8 cellular contexts compared by ENCODE assay signal in the genomic region with DNA sequence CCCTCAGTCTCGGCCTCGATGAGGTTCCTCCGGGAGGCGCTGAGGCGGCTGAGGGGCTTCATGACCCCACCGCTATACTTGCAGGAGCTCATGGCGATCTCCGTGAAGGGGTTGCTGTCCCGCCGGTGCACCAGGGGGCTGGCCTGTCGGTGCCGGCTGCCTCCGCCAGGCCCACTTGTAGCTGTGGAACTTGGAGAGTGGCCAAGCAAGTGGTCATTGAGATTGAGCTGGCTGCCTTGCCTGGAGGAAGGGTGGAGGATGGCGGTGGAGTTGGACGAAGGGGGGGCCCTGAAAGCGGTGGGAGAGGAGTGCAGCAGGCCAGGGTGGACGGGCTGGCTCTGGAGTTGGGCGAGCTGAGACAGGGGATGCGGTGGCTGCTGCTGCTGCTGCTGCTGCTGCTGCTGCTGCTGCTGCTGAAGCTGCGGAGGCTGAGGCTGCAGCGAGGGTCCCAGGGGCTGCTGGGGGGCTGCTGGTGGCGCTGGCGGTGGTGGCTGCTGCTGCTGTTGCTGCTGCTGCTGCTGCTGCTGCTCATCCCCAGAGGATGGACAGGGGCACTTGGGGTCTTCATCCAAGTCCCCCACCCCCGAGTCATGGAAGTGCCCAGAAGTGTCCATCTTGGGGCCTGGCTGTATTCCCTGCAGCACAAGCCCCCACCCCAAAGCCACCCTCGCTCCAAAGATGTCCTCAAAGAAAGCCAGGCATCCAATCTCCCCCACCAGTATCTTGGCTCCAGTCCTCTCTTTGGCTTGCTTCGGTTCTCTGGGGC. TPM values are rescaled to one million over a fixed set of nuclear protein-coding genes. Genes with fewer than 3 reads are reported as not detected.
DNase-seq lines count a peak whose midpoint lies in the region; ATAC-seq and TF ChIP-seq lines count a peak whose summit lies in the region.

No MANE protein-coding gene starts in this region.

- H3K9me3 ChIP-seq in Caco-2 (no peaks in the 10 kb centered on the region), neuronal stem cell (replicated peaks in 1 of 2; ENCODE audit: control insufficient read depth in 2 of 2, insufficient read depth in 1 of 2, low read depth in 1 of 2, low read length in 2 of 2) (no peaks in the 10 kb centered on the region)

- peak overlapping the region; percentile 77 for H2AK5ac ChIP-seq in neuronal stem cell (ENCODE audit: low read depth, low read length)

- DNase-seq in Caco-2 (no peak), NCI-H187 (lab: John Stamatoyannopoulos, UW) (peak; percentile 57 to 63), endothelial cell (ENCODE audit: low spot score) (no peak), neuronal stem cell (ENCODE audit: low spot score) (no peak), NCI-H2107 (lab: John Stamatoyannopoulos, UW) (no peak)
- no peak for DNase-seq in activated CD8-positive, alpha-beta T cell treated with anti-CD3 and anti-CD28 coated beads for 36 hours
- no peak for DNase-seq in activated T-helper 2 cell treated with anti-CD3 and anti-CD28 coated beads, Interferon-gamma antibody, Interleukin-2, Interleukin-4, amounts not matched to agents 10 μg/mL and 5 μg/mL and 100 μg/mL, durations not matched to agents 14 hours and 24 hours and 36 hours (ENCODE audit: low spot score)
- DNase-seq in activated CD4-positive, CD25-positive, alpha-beta regulatory T cell (lab: John Stamatoyannopoulos, UW), result no peak

- peaks cover 5% of the 10 kb centered on the region for H3K79me1 ChIP-seq in neuronal stem cell (ENCODE audit: low read depth, low read length)

- peak overlapping the region; percentile 41 for H3K4me3 Mint-ChIP-seq in Caco-2 (ENCODE audit: unreplicated experiment)
- H3K4me3 Mint-ChIP-seq in endothelial cell (ENCODE audit: unreplicated experiment), result peak overlapping the region; percentile 90
- no peak overlapping the region for H3K4me3 Mint-ChIP-seq in activated CD8-positive, alpha-beta T cell treated with anti-CD3 and anti-CD28 coated beads for 36 hours
- no peak overlapping the region for H3K4me3 Mint-ChIP-seq in activated T-helper 2 cell treated with anti-CD3 and anti-CD28 coated beads, Interferon-gamma antibody, Interleukin-2, Interleukin-4, amounts not matched to agents 10 μg/mL and 5 μg/mL and 100 μg/mL, durations not matched to agents 14 hours and 24 hours and 36 hours (ENCODE audit: low read depth)

- H3K4me2 ChIP-seq in neuronal stem cell (ENCODE audit: insufficient read depth, low read length, poor library complexity, severe bottlenecking), result peak overlapping the region; percentile 72

- peaks cover 7% of the 10 kb centered on the region for H3K4me1 Mint-ChIP-seq in Caco-2 (ENCODE audit: low read depth, unreplicated experiment)
- H3K4me1 Mint-ChIP-seq in endothelial cell (ENCODE audit: unreplicated experiment), result peaks cover 50% of the 10 kb centered on the region
- peaks cover 33% of the 10 kb centered on the region for H3K4me1 Mint-ChIP-seq in activated CD8-positive, alpha-beta T cell treated with anti-CD3 and anti-CD28 coated beads for 36 hours (ENCODE audit: low read depth)
- peaks cover 32% of the 10 kb centered on the region for H3K4me1 Mint-ChIP-seq in activated T-helper 2 cell treated with anti-CD3 and anti-CD28 coated beads, Interferon-gamma antibody, Interleukin-2, Interleukin-4, amounts not matched to agents 10 μg/mL and 5 μg/mL and 100 μg/mL, durations not matched to agents 14 hours and 24 hours and 36 hours (ENCODE audit: low read depth)

- H3K27ac ChIP-seq in neuronal stem cell (replicated peaks; ENCODE audit: low read length), result peak overlapping the region; percentile 84

- H2BK12ac ChIP-seq in neuronal stem cell (ENCODE audit: low read length), result peak overlapping the region; percentile 84

- H3K4ac ChIP-seq in neuronal stem cell (ENCODE audit: low read length), result peak overlapping the region; percentile 80

- no peaks in the 10 kb centered on the region for H3K36me3 ChIP-seq in Caco-2 (ENCODE audit: control insufficient read depth, insufficient read depth, low read length)
- H3K36me3 ChIP-seq in neuronal stem cell (replicated peaks in 1 of 2; ENCODE audit: control insufficient read depth in 2 of 2, insufficient read depth in 2 of 2, low read length in 2 of 2), result no peaks in the 10 kb centered on the region

- CTCF ChIA-PET in Caco-2 (lab: Charles Lee), result interaction anchor here (0.6 to 1.9 kb wide), 5 partner anchors 9 to 323 kb away, joined by 3 to 21 read pairs (median 4); no protein-coding TSS in a partner anchor
- CTCF ChIA-PET in activated CD8-positive, alpha-beta T cell treated with anti-CD3 and anti-CD28 coated beads for 36 hours (lab: Charles Lee), result interaction anchor here (0.9 to 2.5 kb wide), 5 partner anchors 9 to 323 kb away, joined by 3 to 11 read pairs (median 3); no protein-coding TSS in a partner anchor

- H3K27ac Mint-ChIP-seq in Caco-2 (ENCODE audit: unreplicated experiment) (no peak overlapping the region), endothelial cell (ENCODE audit: unreplicated experiment) (no peak overlapping the region)
- H3K27ac Mint-ChIP-seq in activated CD8-positive, alpha-beta T cell treated with anti-CD3 and anti-CD28 coated beads for 36 hours, result no peak overlapping the region
- H3K27ac Mint-ChIP-seq in activated T-helper 2 cell treated with anti-CD3 and anti-CD28 coated beads, Interferon-gamma antibody, Interleukin-2, Interleukin-4, amounts not matched to agents 10 μg/mL and 5 μg/mL and 100 μg/mL, durations not matched to agents 14 hours and 24 hours and 36 hours, result no peak overlapping the region

- H2BK15ac ChIP-seq in neuronal stem cell (ENCODE audit: low read length), result peak overlapping the region; percentile 93

- no peak overlapping the region for H4K8ac ChIP-seq in neuronal stem cell (ENCODE audit: low read depth, low read length)

- H3K9me3 Mint-ChIP-seq in Caco-2 (ENCODE audit: unreplicated experiment), result no peaks in the 10 kb centered on the region
- H3K9me3 Mint-ChIP-seq in endothelial cell (ENCODE audit: unreplicated experiment), result no peaks in the 10 kb centered on the region
- H3K9me3 Mint-ChIP-seq in activated CD8-positive, alpha-beta T cell treated with anti-CD3 and anti-CD28 coated beads for 36 hours, result no peaks in the 10 kb centered on the region
- no peaks in the 10 kb centered on the region for H3K9me3 Mint-ChIP-seq in activated T-helper 2 cell treated with anti-CD3 and anti-CD28 coated beads, Interferon-gamma antibody, Interleukin-2, Interleukin-4, amounts not matched to agents 10 μg/mL and 5 μg/mL and 100 μg/mL, durations not matched to agents 14 hours and 24 hours and 36 hours

- H3K27me3 ChIP-seq in Caco-2 (replicated peaks; ENCODE audit: control insufficient read depth, insufficient read depth, low read length), result peaks cover 2% of the 10 kb centered on the region; the same call in 1 of the 2 replicates
- peaks cover 0 to 44% (median 2%) of the 10 kb centered on the region in 3 experiments for H3K27me3 ChIP-seq in neuronal stem cell (ENCODE audit: control insufficient read depth in 3 of 3, insufficient read depth in 3 of 3, low read depth in 1 of 3, low read length in 3 of 3)

- H3K4me1 ChIP-seq in Caco-2 (no peaks in the 10 kb centered on the region), neuronal stem cell (ENCODE audit: control insufficient read depth in 2 of 2, insufficient read depth in 1 of 2, low read depth in 1 of 2, low read length in 2 of 2) (peaks cover 22 to 31% of the 10 kb centered on the region in 2 donors)

- H2BK5ac ChIP-seq in neuronal stem cell (ENCODE audit: low read length), result peak overlapping the region; percentile 93

- no peak for ATAC-seq in activated CD8-positive, alpha-beta T cell treated with anti-CD3 and anti-CD28 coated beads for 36 hours

- H3K27me3 Mint-ChIP-seq in Caco-2 (ENCODE audit: insufficient read depth, unreplicated experiment) (peaks cover 19% of the 10 kb centered on the region), endothelial cell (ENCODE audit: unreplicated experiment) (peaks cover 14% of the 10 kb centered on the region)
- peaks cover 30% of the 10 kb centered on the region for H3K27me3 Mint-ChIP-seq in activated CD8-positive, alpha-beta T cell treated with anti-CD3 and anti-CD28 coated beads for 36 hours
- peaks cover 42% of the 10 kb centered on the region for H3K27me3 Mint-ChIP-seq in activated T-helper 2 cell treated with anti-CD3 and anti-CD28 coated beads, Interferon-gamma antibody, Interleukin-2, Interleukin-4, amounts not matched to agents 10 μg/mL and 5 μg/mL and 100 μg/mL, durations not matched to agents 14 hours and 24 hours and 36 hours (ENCODE audit: low read depth)

- H3K9ac ChIP-seq in neuronal stem cell (ENCODE audit: low read depth, low read length, poor library complexity), result peak overlapping the region; percentile 95

- WGBS in neuronal stem cell (ENCODE audit: extremely low coverage in 2 of 2, insufficient read length in 2 of 2, insufficient replicate concordance in 1 of 2), 2 donors, result no CpG with 5 or more reads among the region's 26 CpGs

- intact Hi-C loops in Caco-2 (cut with micrococcal nuclease; ENCODE audit: unreplicated experiment), result loop anchor here (2.0 to 10.0 kb wide), 3 partner anchors 215 to 385 kb away; partner anchors contain the start of gene UBE2Q1
- intact Hi-C loops in activated CD8-positive, alpha-beta T cell treated with anti-CD3 and anti-CD28 coated beads for 36 hours (cut with micrococcal nuclease), result loop anchor here (10.0 kb wide), 1 partner anchor 305 kb away; the partner anchor contains the start of gene CHRNB2
- intact Hi-C loops in activated T-helper 2 cell treated with anti-CD3 and anti-CD28 coated beads, Interferon-gamma antibody, Interleukin-2, Interleukin-4, amounts not matched to agents 10 μg/mL and 5 μg/mL and 100 μg/mL, durations not matched to agents 14 hours and 24 hours and 36 hours (cut with micrococcal nuclease), result no loop called here

- TF ChIP-seq CTCF in Caco-2 (IDR thresholded peaks at IDR 0.05; ENCODE audit: insufficient read depth in 1 of 2, low read depth in 1 of 2, low read length in 1 of 2, severe bottlenecking in 1 of 2, unreplicated experiment in 1 of 2) (no peak), endothelial cell (IDR thresholded peaks at IDR 0.05; ENCODE audit: unreplicated experiment) (no peak)
- TF ChIP-seq CTCF in activated CD8-positive, alpha-beta T cell treated with anti-CD3 and anti-CD28 coated beads for 36 hours (IDR thresholded peaks at IDR 0.05), result no peak

- peak overlapping the region; percentile 85 for H2AFZ ChIP-seq in neuronal stem cell (ENCODE audit: low read length)

- peak overlapping the region; percentile 87 for H2BK120ac ChIP-seq in neuronal stem cell (ENCODE audit: low read depth, low read length)

- peak overlapping the region; percentile 97 for H3K18ac ChIP-seq in neuronal stem cell (ENCODE audit: low read length)

- H3K4me3 ChIP-seq in Caco-2 (ENCODE audit: low read depth, low read length) (no peak overlapping the region; the same call in 1 of the 2 replicates), neuronal stem cell (ENCODE audit: low read length in 2 of 2) (peak overlapping the region; percentile 43 to 72)

- no peak overlapping the region for H4K91ac ChIP-seq in neuronal stem cell (ENCODE audit: low read depth, low read length, poor library complexity)

- H3K36me3 Mint-ChIP-seq in Caco-2 (ENCODE audit: insufficient read depth, unreplicated experiment) (peaks cover 6% of the 10 kb centered on the region), endothelial cell (ENCODE audit: low read depth, unreplicated experiment) (peaks cover 7% of the 10 kb centered on the region)
- no peaks in the 10 kb centered on the region for H3K36me3 Mint-ChIP-seq in activated CD8-positive, alpha-beta T cell treated with anti-CD3 and anti-CD28 coated beads for 36 hours (ENCODE audit: low read depth)
- no peaks in the 10 kb centered on the region for H3K36me3 Mint-ChIP-seq in activated T-helper 2 cell treated with anti-CD3 and anti-CD28 coated beads, Interferon-gamma antibody, Interleukin-2, Interleukin-4, amounts not matched to agents 10 μg/mL and 5 μg/mL and 100 μg/mL, durations not matched to agents 14 hours and 24 hours and 36 hours (ENCODE audit: low read depth)

- no TSS peak for BruUV-seq in Caco-2 (replicated peaks; lab: Mats Ljungman, UMichigan)

- H3K14ac ChIP-seq in neuronal stem cell (ENCODE audit: low read length), result peak overlapping the region; percentile 82

- peak overlapping the region; percentile 61 for H3K23ac ChIP-seq in neuronal stem cell (ENCODE audit: low read depth, low read length, poor library complexity)

- POLR2A ChIA-PET in Caco-2 (lab: Charles Lee), result interaction anchor here (0.6 kb wide), 1 partner anchor 482 kb away, joined by 4 read pairs; no protein-coding TSS in a partner anchor
- POLR2A ChIA-PET in activated CD8-positive, alpha-beta T cell treated with anti-CD3 and anti-CD28 coated beads for 36 hours (lab: Charles Lee), result no interaction called here

RNA-seq across cellular contexts. Expression of gene KCNN3, which starts 0.5 kb away (rescaled TPM):
- total RNA-seq in Caco-2 (2022), result 0.05 TPM in 1 of 2 replicates, not detected in the other
- total RNA-seq in endothelial cell (ENCODE audit: unreplicated experiment), result 17.3 TPM
- 3.7 TPM for polyA plus RNA-seq in neuronal stem cell (2013, experiment 1 of 2)
- polyA plus RNA-seq in neuronal stem cell (2013, experiment 2 of 2), result 4.2 TPM
- under 1 TPM in 1 of 2 experiments, not detected in 1; 0.11 TPM for total RNA-seq in activated CD8-positive, alpha-beta T cell treated with anti-CD3 and anti-CD28 coated beads for 36 hours
- 0.39 and 0.91 TPM in 2 replicates for total RNA-seq in activated T-helper 2 cell treated with anti-CD3 and anti-CD28 coated beads, Interferon-gamma antibody, Interleukin-2, Interleukin-4, amounts not matched to agents 10 μg/mL and 5 μg/mL and 100 μg/mL, durations not matched to agents 14 hours and 24 hours and 36 hours

Comparison
In these comparisons a context has a peak if more than half of its experiments do, and no peak if none do; other contexts are left out.
1. DNase-seq: peak in NCI-H187 (2 of 2); none in Caco-2 (0 of 2), endothelial cell (single experiment), neuronal stem cell (single experiment), NCI-H2107 (single experiment), activated CD8-positive, alpha-beta T cell treated with anti-CD3 and anti-CD28 coated beads for 36 hours (single experiment), activated T-helper 2 cell treated with anti-CD3 and anti-CD28 coated beads, Interferon-gamma antibody, Interleukin-2, Interleukin-4, amounts not matched to agents 10 μg/mL and 5 μg/mL and 100 μg/mL, durations not matched to agents 14 hours and 24 hours and 36 hours (single experiment) and activated CD4-positive, CD25-positive, alpha-beta regulatory T cell (0 of 4).
2. H3K4me3 Mint-ChIP-seq: peak in Caco-2 (single experiment) and endothelial cell (single experiment); none in activated CD8-positive, alpha-beta T cell treated with anti-CD3 and anti-CD28 coated beads for 36 hours (single experiment) and activated T-helper 2 cell treated with anti-CD3 and anti-CD28 coated beads, Interferon-gamma antibody, Interleukin-2, Interleukin-4, amounts not matched to agents 10 μg/mL and 5 μg/mL and 100 μg/mL, durations not matched to agents 14 hours and 24 hours and 36 hours (single experiment).